In the genomic region with DNA sequence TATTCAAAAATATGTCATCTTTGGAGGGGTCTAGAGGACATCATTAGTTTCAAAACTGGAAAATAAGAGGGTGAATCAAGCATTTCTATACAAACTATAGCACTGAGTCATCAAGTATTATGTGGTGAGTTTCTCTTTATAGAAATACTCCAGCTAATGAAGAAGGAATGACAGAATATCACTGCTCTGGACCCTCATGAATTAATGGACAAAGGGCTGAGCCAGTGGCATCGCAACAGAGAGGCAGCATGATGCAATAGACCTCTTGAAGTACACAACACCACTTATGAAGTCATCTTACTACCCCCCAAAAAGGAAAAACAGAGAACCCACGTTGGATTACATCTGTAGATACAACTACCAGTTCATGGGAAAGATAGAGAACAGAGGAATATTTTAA, we compare ENCODE assay signal across 25 cellular contexts. TPM values are rescaled to one million over a fixed set of nuclear protein-coding genes. Genes with fewer than 3 reads are reported as not detected.
DNase-seq lines count a peak whose midpoint lies in the region; ATAC-seq and TF ChIP-seq lines count a peak whose summit lies in the region.
"Had no signal": no experiment of that assay in that cellular context is flagged by ENCODE, and none has a peak within 500 bp of the region (broad histone marks: within the 10 kb centered on the region; RNA-seq: fewer than 3 reads in every experiment).

No MANE protein-coding gene starts in this region.

- DNase-seq in ELR (ENCODE audit: low read depth) (peak; percentile 78), NCI-H226 (peak; percentile 53), cardiac fibroblast (ENCODE audit: low read depth in 2 of 2) (peak; percentile 34 to 82), iris pigment epithelial cell (ENCODE audit: low read depth) (peak; percentile 89), dedifferentiated amniotic fluid mesenchymal stem cell (ENCODE audit: extremely low spot score) (no peak), T-cell (no peak)
- no peak for DNase-seq in activated naive CD8-positive, alpha-beta T cell treated with anti-CD3 and anti-CD28 coated beads, Interleukin-2, amount 50 U/mL, for 24 hours
- DNase-seq: activated CD4-positive, alpha-beta T cell treated with anti-CD3 and anti-CD28 coated beads for 4 hours; activated naive CD8-positive, alpha-beta T cell treated with anti-CD3 and anti-CD28 coated beads for 36 hours; CD8-positive, alpha-beta T cell; DMS153; erythroblast; heart right ventricle; immature natural killer cell; mucosa of descending colon; NCI-H1417 treated with DMSO at 0.1 percent for 48 hours; NCI-H524; small intestine; stimulated activated CD4-positive, alpha-beta T cell treated with anti-CD3 and anti-CD28 coated beads, Interleukin-4, amount 100 ng/mL, for 1 hour had no signal

- H3K4me3 ChIP-seq in cardiac fibroblast (replicated peaks in 1 of 2; ENCODE audit: low read depth in 2 of 2, low read length in 2 of 2), result no peak overlapping the region
- H3K4me3 ChIP-seq: breast epithelium, heart right ventricle, mucosa of descending colon, tibial nerve had no signal

- H3K4me1 Mint-ChIP-seq in activated naive CD8-positive, alpha-beta T cell treated with anti-CD3 and anti-CD28 coated beads, Interleukin-2, amount 50 U/mL, for 24 hours, result no peaks in the 10 kb centered on the region
- no peaks in the 10 kb centered on the region for H3K4me1 Mint-ChIP-seq in T-cell
- H3K4me1 Mint-ChIP-seq: activated naive CD8-positive, alpha-beta T cell treated with anti-CD3 and anti-CD28 coated beads for 36 hours; activated T-helper 17 cell treated with anti-CD3 and anti-CD28 coated beads, Interleukin-2, amount 50 U/mL, for 72 hours; immature natural killer cell had no signal

- peaks cover 2% of the 10 kb centered on the region for H3K27me3 Mint-ChIP-seq in activated naive CD8-positive, alpha-beta T cell treated with anti-CD3 and anti-CD28 coated beads, Interleukin-2, amount 50 U/mL, for 24 hours
- peaks cover 0 to 4% of the 10 kb centered on the region in 2 donors for H3K27me3 Mint-ChIP-seq in T-cell
- H3K27me3 Mint-ChIP-seq: activated naive CD8-positive, alpha-beta T cell treated with anti-CD3 and anti-CD28 coated beads for 36 hours; activated T-helper 17 cell treated with anti-CD3 and anti-CD28 coated beads, Interleukin-2, amount 50 U/mL, for 72 hours; stimulated activated naive CD8-positive, alpha-beta T cell treated with anti-CD3 and anti-CD28 coated beads, Interleukin-15, Interleukin-2, amounts not matched to agents 100 ng/mL and 50 ng/mL, for 24 hours had no signal

- H3K9me3 Mint-ChIP-seq in activated naive CD8-positive, alpha-beta T cell treated with anti-CD3 and anti-CD28 coated beads, Interleukin-2, amount 50 U/mL, for 24 hours, result no peaks in the 10 kb centered on the region
- H3K9me3 Mint-ChIP-seq in T-cell, result no peaks in the 10 kb centered on the region
- H3K9me3 Mint-ChIP-seq: activated naive CD8-positive, alpha-beta T cell treated with anti-CD3 and anti-CD28 coated beads for 36 hours; activated T-helper 17 cell treated with anti-CD3 and anti-CD28 coated beads, Interleukin-2, amount 50 U/mL, for 72 hours; CD8-positive, alpha-beta T cell; immature natural killer cell; stimulated activated naive CD8-positive, alpha-beta T cell treated with anti-CD3 and anti-CD28 coated beads, Interleukin-15, Interleukin-2, amounts not matched to agents 100 ng/mL and 50 ng/mL, for 24 hours had no signal

- no peak for TF ChIP-seq CTCF in cardiac fibroblast (IDR thresholded peaks at IDR 0.05; ENCODE audit: low read depth, low read length)

- H3K4me3 Mint-ChIP-seq in activated naive CD8-positive, alpha-beta T cell treated with anti-CD3 and anti-CD28 coated beads, Interleukin-2, amount 50 U/mL, for 24 hours, result no peak overlapping the region
- no peak overlapping the region for H3K4me3 Mint-ChIP-seq in T-cell
- H3K4me3 Mint-ChIP-seq: activated naive CD8-positive, alpha-beta T cell treated with anti-CD3 and anti-CD28 coated beads for 36 hours; activated T-helper 17 cell treated with anti-CD3 and anti-CD28 coated beads, Interleukin-2, amount 50 U/mL, for 72 hours; CD8-positive, alpha-beta T cell; immature natural killer cell; neural crest cell; stimulated activated naive CD8-positive, alpha-beta T cell treated with anti-CD3 and anti-CD28 coated beads, Interleukin-15, Interleukin-2, amounts not matched to agents 100 ng/mL and 50 ng/mL, for 24 hours had no signal

- POLR2A ChIA-PET in T-cell (lab: Charles Lee), result no interaction called here

- CTCF ChIA-PET in T-cell (lab: Charles Lee), result no interaction called here

- no peaks in the 10 kb centered on the region for H3K36me3 Mint-ChIP-seq in activated naive CD8-positive, alpha-beta T cell treated with anti-CD3 and anti-CD28 coated beads, Interleukin-2, amount 50 U/mL, for 24 hours (ENCODE audit: low read depth)
- no peaks in the 10 kb centered on the region for H3K36me3 Mint-ChIP-seq in T-cell
- H3K36me3 Mint-ChIP-seq: activated naive CD8-positive, alpha-beta T cell treated with anti-CD3 and anti-CD28 coated beads for 36 hours; CD8-positive, alpha-beta T cell had no signal

- H3K27ac Mint-ChIP-seq in activated naive CD8-positive, alpha-beta T cell treated with anti-CD3 and anti-CD28 coated beads, Interleukin-2, amount 50 U/mL, for 24 hours, result no peak overlapping the region
- H3K27ac Mint-ChIP-seq in T-cell, result no peak overlapping the region
- H3K27ac Mint-ChIP-seq: activated naive CD8-positive, alpha-beta T cell treated with anti-CD3 and anti-CD28 coated beads for 36 hours; activated T-helper 17 cell treated with anti-CD3 and anti-CD28 coated beads, Interleukin-2, amount 50 U/mL, for 72 hours; CD8-positive, alpha-beta T cell; immature natural killer cell; stimulated activated naive CD8-positive, alpha-beta T cell treated with anti-CD3 and anti-CD28 coated beads, Interleukin-15, Interleukin-2, amounts not matched to agents 100 ng/mL and 50 ng/mL, for 24 hours had no signal

- ATAC-seq in activated naive CD8-positive, alpha-beta T cell treated with anti-CD3 and anti-CD28 coated beads, Interleukin-2, amount 50 U/mL, for 24 hours, result no peak
- no peak for ATAC-seq in HG03571 (IDR thresholded peaks at IDR 0.05; ENCODE audit: unreplicated experiment)
- no peak for ATAC-seq in T-cell (replicated peaks in 1 of 4)
- ATAC-seq: activated T-helper 17 cell treated with anti-CD3 and anti-CD28 coated beads, Interleukin-2, amount 50 U/mL, for 72 hours; CD8-positive, alpha-beta T cell; heart right ventricle; mucosa of descending colon had no signal

RNA-seq across cellular contexts. Expression of gene EIF2AK3, which starts 27.4 kb away (rescaled TPM):
- total RNA-seq in T-cell, result 10 to 100 TPM; 20.3 to 33.8 (median 25.6) TPM

RNA-seq across cellular contexts. Expression of gene RPIA, which starts 36.8 kb away (rescaled TPM):
- total RNA-seq in T-cell, result 10 to 100 TPM; 23.6 to 30.3 (median 24.0) TPM

Comparison
In these comparisons a context has a peak if more than half of its experiments do, and no peak if none do; other contexts are left out.
1. DNase-seq: peak in ELR (single experiment), NCI-H226 (single experiment), cardiac fibroblast (2 of 2) and iris pigment epithelial cell (single experiment); none in activated naive CD8-positive, alpha-beta T cell treated with anti-CD3 and anti-CD28 coated beads, Interleukin-2, amount 50 U/mL, for 24 hours (single experiment), dedifferentiated amniotic fluid mesenchymal stem cell (single experiment) and T-cell (0 of 34).